21 cellular contexts compared by ENCODE assay signal in genomic region chr2:18651842-18652774, GRCh38.
DNase-seq lines count a peak whose midpoint lies in the region; ATAC-seq and TF ChIP-seq lines count a peak whose summit lies in the region.
"Had no signal": no experiment of that assay in that cellular context is flagged by ENCODE, and none has a peak within 500 bp of the region (broad histone marks: within the 10 kb centered on the region; RNA-seq: fewer than 3 reads in every experiment).

No MANE protein-coding gene starts in this region.

- DNase-seq in AG08395 (ENCODE audit: low spot score) (peak; percentile 54), M059J (ENCODE audit: low read depth) (peak; percentile 34), fibroblast of gingiva (ENCODE audit: low read depth) (peak; percentile 56), osteocyte (ENCODE audit: extremely low spot score, unreplicated experiment) (no peak), NCI-H510A treated with DMSO at 0.1 percent for 48 hours (lab: John Stamatoyannopoulos, UW) (no peak), glomerular visceral epithelial cell (ENCODE audit: extremely low spot score) (no peak)
- DNase-seq in stimulated activated naive CD8-positive, alpha-beta T cell treated with anti-CD3 and anti-CD28 coated beads, Interleukin-15, amount 100 ng/mL, for 72 hours = no peak
- DNase-seq: activated CD8-positive, alpha-beta memory T cell treated with anti-CD3 and anti-CD28 coated beads, Interleukin-2, amount 10 ng/mL, durations not matched to agents 7 days and 5 days; activated gamma-delta T cell; anterior cingulate cortex; dorsolateral prefrontal cortex; erythroblast; hypothalamus; midbrain; NCI-H1436 treated with DMSO at 0.1 percent for 48 hours; NCI-H446; occipital lobe; SHP77; upper lobe of right lung had no signal

- peak overlapping the region; percentile 25 for H3K27ac Mint-ChIP-seq in osteocyte (ENCODE audit: unreplicated experiment)
- H3K27ac Mint-ChIP-seq in stimulated activated naive CD8-positive, alpha-beta T cell treated with anti-CD3 and anti-CD28 coated beads, Interleukin-15, amount 100 ng/mL, for 72 hours = no peak overlapping the region
- H3K27ac Mint-ChIP-seq: activated CD8-positive, alpha-beta memory T cell treated with anti-CD3 and anti-CD28 coated beads, Interleukin-2, amount 10 ng/mL, durations not matched to agents 7 days and 5 days had no signal

- H3K27me3 Mint-ChIP-seq in osteocyte (ENCODE audit: unreplicated experiment) = no peaks in the 10 kb centered on the region
- no peaks in the 10 kb centered on the region for H3K27me3 Mint-ChIP-seq in stimulated activated naive CD8-positive, alpha-beta T cell treated with anti-CD3 and anti-CD28 coated beads, Interleukin-15, amount 100 ng/mL, for 72 hours
- H3K27me3 Mint-ChIP-seq: activated CD8-positive, alpha-beta memory T cell treated with anti-CD3 and anti-CD28 coated beads, Interleukin-2, amount 10 ng/mL, durations not matched to agents 7 days and 5 days had no signal

- no peak for ATAC-seq in stimulated activated naive CD8-positive, alpha-beta T cell treated with anti-CD3 and anti-CD28 coated beads, Interleukin-15, amount 100 ng/mL, for 72 hours
- ATAC-seq in HG03432 (IDR thresholded peaks at IDR 0.05; ENCODE audit: unreplicated experiment) = no peak
- ATAC-seq: activated CD4-positive, CD25-positive, alpha-beta regulatory T cell treated with anti-CD3 and anti-CD28 coated beads, Interleukin-2, amount 50 U/mL, for 24 hours; activated CD8-positive, alpha-beta memory T cell treated with anti-CD3 and anti-CD28 coated beads, Interleukin-2, amount 10 ng/mL, durations not matched to agents 7 days and 5 days; upper lobe of right lung had no signal

- H3K9me3 Mint-ChIP-seq in osteocyte (ENCODE audit: unreplicated experiment) = no peaks in the 10 kb centered on the region
- H3K9me3 Mint-ChIP-seq in stimulated activated naive CD8-positive, alpha-beta T cell treated with anti-CD3 and anti-CD28 coated beads, Interleukin-15, amount 100 ng/mL, for 72 hours = no peaks in the 10 kb centered on the region

- no peak for TF ChIP-seq CTCF in osteocyte (IDR thresholded peaks at IDR 0.05)

- H3K4me3 Mint-ChIP-seq in osteocyte (ENCODE audit: unreplicated experiment) = no peak overlapping the region
- no peak overlapping the region for H3K4me3 Mint-ChIP-seq in stimulated activated naive CD8-positive, alpha-beta T cell treated with anti-CD3 and anti-CD28 coated beads, Interleukin-15, amount 100 ng/mL, for 72 hours
- H3K4me3 Mint-ChIP-seq: activated CD8-positive, alpha-beta memory T cell treated with anti-CD3 and anti-CD28 coated beads, Interleukin-2, amount 10 ng/mL, durations not matched to agents 7 days and 5 days had no signal

- no peaks in the 10 kb centered on the region for H3K36me3 Mint-ChIP-seq in osteocyte (ENCODE audit: unreplicated experiment)
- H3K36me3 Mint-ChIP-seq: activated CD8-positive, alpha-beta memory T cell treated with anti-CD3 and anti-CD28 coated beads, Interleukin-2, amount 10 ng/mL, durations not matched to agents 7 days and 5 days had no signal

- H3K4me1 Mint-ChIP-seq in osteocyte (ENCODE audit: unreplicated experiment) = peaks cover 12% of the 10 kb centered on the region
- H3K4me1 Mint-ChIP-seq in stimulated activated naive CD8-positive, alpha-beta T cell treated with anti-CD3 and anti-CD28 coated beads, Interleukin-15, amount 100 ng/mL, for 72 hours = no peaks in the 10 kb centered on the region

Comparison
In these comparisons a context has a peak if more than half of its experiments do, and no peak if none do; other contexts are left out.
1. DNase-seq: peak in AG08395 (single experiment), M059J (single experiment) and fibroblast of gingiva (single experiment); none in osteocyte (single experiment), stimulated activated naive CD8-positive, alpha-beta T cell treated with anti-CD3 and anti-CD28 coated beads, Interleukin-15, amount 100 ng/mL, for 72 hours (0 of 2), NCI-H510A treated with DMSO at 0.1 percent for 48 hours (single experiment) and glomerular visceral epithelial cell (single experiment).